In the genomic region with DNA sequence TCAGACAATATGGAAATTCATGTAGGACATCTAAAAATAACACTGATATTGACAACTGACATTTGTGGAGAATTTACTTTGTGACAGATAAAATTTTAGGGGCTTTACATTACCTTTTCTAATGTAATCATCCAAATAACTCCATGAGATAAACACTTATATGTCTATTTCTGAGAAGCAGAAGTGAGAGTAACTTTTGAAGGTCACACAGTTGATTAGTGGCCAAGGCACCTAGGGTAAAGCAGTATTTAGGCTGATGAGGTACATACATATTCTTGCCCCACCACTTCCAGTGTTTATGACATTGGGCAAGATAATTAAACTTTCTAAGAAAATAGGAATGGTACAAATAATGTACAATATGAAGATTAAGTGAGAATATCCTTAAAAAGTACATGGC, we compare ENCODE assay signal across 24 cellular contexts.
"Had no signal": no experiment of that assay in that cellular context is flagged by ENCODE, and none has a peak within 500 bp of the region (broad histone marks: within the 10 kb centered on the region; RNA-seq: fewer than 3 reads in every experiment).

No MANE protein-coding gene starts in this region.

- H3K27ac Mint-ChIP-seq: activated naive CD4-positive, alpha-beta T cell treated with anti-CD3 and anti-CD28 coated beads, Interleukin-2, amount 10 ng/mL, durations not matched to agents 7 days and 5 days; activated naive CD8-positive, alpha-beta T cell treated with anti-CD3 and anti-CD28 coated beads, Interleukin-2, amount 10 ng/mL, durations not matched to agents 7 days and 5 days; activated T-helper 1 cell treated with anti-CD3 and anti-CD28 coated beads, Interleukin-12 subunit alpha, Interleukin-12 subunit beta, Interleukin-2, Interleukin-4 antibody, amounts not matched to agents 30 ng/mL and 10 ng/mL and 1 ng/mL, durations not matched to agents 14 hours and 24 hours and 36 hours; brain; naive thymus-derived CD8-positive, alpha-beta T cell; neural progenitor cell had no signal

- H3K27me3 ChIP-seq: ascending aorta, cardiac muscle cell, colonic mucosa, left lung, tibial nerve had no signal

- H3K9me3 Mint-ChIP-seq: activated naive CD4-positive, alpha-beta T cell treated with anti-CD3 and anti-CD28 coated beads, Interleukin-2, amount 10 ng/mL, durations not matched to agents 7 days and 5 days; activated naive CD8-positive, alpha-beta T cell treated with anti-CD3 and anti-CD28 coated beads, Interleukin-2, amount 10 ng/mL, durations not matched to agents 7 days and 5 days; activated T-helper 1 cell treated with anti-CD3 and anti-CD28 coated beads, Interleukin-12 subunit alpha, Interleukin-12 subunit beta, Interleukin-2, Interleukin-4 antibody, amounts not matched to agents 30 ng/mL and 10 ng/mL and 1 ng/mL, durations not matched to agents 14 hours and 24 hours and 36 hours; naive thymus-derived CD8-positive, alpha-beta T cell; neural progenitor cell had no signal

- ATAC-seq: left lung; lower lobe of right lung; naive thymus-derived CD8-positive, alpha-beta T cell; right cardiac atrium had no signal

- H3K36me3 ChIP-seq: ascending aorta, cardiac muscle cell, colonic mucosa, left lung, lower lobe of right lung, neural progenitor cell, tibial nerve had no signal

- H3K4me1 Mint-ChIP-seq: activated naive CD4-positive, alpha-beta T cell treated with anti-CD3 and anti-CD28 coated beads, Interleukin-2, amount 10 ng/mL, durations not matched to agents 7 days and 5 days; activated naive CD8-positive, alpha-beta T cell treated with anti-CD3 and anti-CD28 coated beads, Interleukin-2, amount 10 ng/mL, durations not matched to agents 7 days and 5 days; naive thymus-derived CD8-positive, alpha-beta T cell had no signal

- H3K27ac ChIP-seq: ascending aorta, cardiac muscle cell, colonic mucosa, left lung, lower lobe of right lung, neural progenitor cell, tibial nerve, VCaP had no signal

- H3K9me3 ChIP-seq: ascending aorta, colonic mucosa, lower lobe of right lung, tibial nerve had no signal

- H3K4me1 ChIP-seq: ascending aorta, colonic mucosa, left lung, lower lobe of right lung, tibial nerve had no signal

- H3K4me3 ChIP-seq: ascending aorta, cardiac muscle cell, colonic mucosa, left lung, lower lobe of right lung, neural progenitor cell, tibial nerve had no signal

- DNase-seq: activated CD4-positive, alpha-beta T cell treated with anti-CD3 and anti-CD28 coated beads for 4 hours; activated CD4-positive, alpha-beta T cell treated with anti-CD3 and anti-CD28 coated beads, Interleukin-2, amount 50 U/mL, for 4 hours; activated CD8-positive, alpha-beta memory T cell treated with anti-CD3 and anti-CD28 coated beads for 24 hours; activated effector memory CD4-positive, alpha-beta T cell treated with anti-CD3 and anti-CD28 coated beads, Interleukin-2, amount 50 U/mL, for 16 hours; activated naive CD4-positive, alpha-beta T cell treated with anti-CD3 and anti-CD28 coated beads, Interleukin-2, amount 10 ng/mL, durations not matched to agents 7 days and 5 days; activated naive CD8-positive, alpha-beta T cell treated with anti-CD3 and anti-CD28 coated beads, Interleukin-2, amount 10 ng/mL, durations not matched to agents 7 days and 5 days; cerebellar nuclear complex; colonic mucosa; effector memory CD4-positive, alpha-beta T cell; left lung; lower lobe of right lung; mesenchymal stem cell; naive thymus-derived CD8-positive, alpha-beta T cell; occipital lobe; posterior cingulate gyrus; right cardiac atrium; stimulated activated naive CD4-positive, alpha-beta T cell treated with Interleukin-2 at 50 U/mL for 16 hours had no signal

- H3K36me3 Mint-ChIP-seq: activated naive CD4-positive, alpha-beta T cell treated with anti-CD3 and anti-CD28 coated beads, Interleukin-2, amount 10 ng/mL, durations not matched to agents 7 days and 5 days; activated naive CD8-positive, alpha-beta T cell treated with anti-CD3 and anti-CD28 coated beads, Interleukin-2, amount 10 ng/mL, durations not matched to agents 7 days and 5 days; brain; naive thymus-derived CD8-positive, alpha-beta T cell; neural progenitor cell had no signal

- H3K4me3 Mint-ChIP-seq: activated naive CD4-positive, alpha-beta T cell treated with anti-CD3 and anti-CD28 coated beads, Interleukin-2, amount 10 ng/mL, durations not matched to agents 7 days and 5 days; activated naive CD8-positive, alpha-beta T cell treated with anti-CD3 and anti-CD28 coated beads, Interleukin-2, amount 10 ng/mL, durations not matched to agents 7 days and 5 days; activated T-helper 1 cell treated with anti-CD3 and anti-CD28 coated beads, Interleukin-12 subunit alpha, Interleukin-12 subunit beta, Interleukin-2, Interleukin-4 antibody, amounts not matched to agents 30 ng/mL and 10 ng/mL and 1 ng/mL, durations not matched to agents 14 hours and 24 hours and 36 hours; brain; naive thymus-derived CD8-positive, alpha-beta T cell; neural progenitor cell had no signal

- H3K27me3 Mint-ChIP-seq: activated naive CD4-positive, alpha-beta T cell treated with anti-CD3 and anti-CD28 coated beads, Interleukin-2, amount 10 ng/mL, durations not matched to agents 7 days and 5 days; brain had no signal
